23 cellular contexts compared by ENCODE assay signal in genomic region chr9:72888032-72888431, GRCh38.
DNase-seq lines count a peak whose midpoint lies in the region; ATAC-seq, FAIRE-seq and TF ChIP-seq lines count a peak whose summit lies in the region.
"Had no signal": no experiment of that assay in that cellular context is flagged by ENCODE, and none has a peak within 500 bp of the region (broad histone marks: within the 10 kb centered on the region; RNA-seq: fewer than 3 reads in every experiment).

No MANE protein-coding gene starts in this region.

- no peak overlapping the region for H3K4me2 ChIP-seq in osteoblast (ENCODE audit: insufficient read depth, low read length)
- H3K4me2 ChIP-seq: PC-9 had no signal

- no peaks in the 10 kb centered on the region for H3K4me1 ChIP-seq in osteoblast (ENCODE audit: insufficient read depth, low read length)
- H3K4me1 ChIP-seq: Caco-2, SJSA1 had no signal

- no peak overlapping the region for H3K27ac ChIP-seq in osteoblast (ENCODE audit: low read depth, low read length)
- H3K27ac ChIP-seq: PC-9, SJSA1 had no signal

- no peak overlapping the region for H3K27ac Mint-ChIP-seq in effector memory CD8-positive, alpha-beta T cell
- H3K27ac Mint-ChIP-seq: CD4-positive, alpha-beta memory T cell; H9 had no signal

- H3K9me3 ChIP-seq in osteoblast (ENCODE audit: low read depth, low read length), result no peaks in the 10 kb centered on the region
- H3K9me3 ChIP-seq: Caco-2, SJSA1 had no signal

- no peaks in the 10 kb centered on the region for H3K9me3 Mint-ChIP-seq in effector memory CD8-positive, alpha-beta T cell
- H3K9me3 Mint-ChIP-seq: CD4-positive, alpha-beta memory T cell had no signal

- H4K20me1 ChIP-seq in osteoblast (ENCODE audit: insufficient read depth, low read length), result no peaks in the 10 kb centered on the region

- peaks cover 0 to 33% of the 10 kb centered on the region in 2 donors for H3K27me3 Mint-ChIP-seq in effector memory CD8-positive, alpha-beta T cell

- TF ChIP-seq CTCF in bronchial epithelial cell (IDR thresholded peaks at IDR 0.05; ENCODE audit: insufficient read depth, low read length, severe bottlenecking) (no peak), osteoblast (IDR thresholded peaks at IDR 0.05; ENCODE audit: extremely low read depth, low read depth, low read length) (no peak)

- no peaks in the 10 kb centered on the region for H3K79me2 ChIP-seq in osteoblast (ENCODE audit: insufficient read depth, low read length)

- H3K4me3 Mint-ChIP-seq in effector memory CD8-positive, alpha-beta T cell, result no peak overlapping the region
- H3K4me3 Mint-ChIP-seq: CD4-positive, alpha-beta memory T cell; H9 had no signal

- DNase-seq in EH (ENCODE audit: low read depth) (peak; percentile 32), M059J (ENCODE audit: low read depth) (peak; percentile 53), bronchial epithelial cell (ENCODE audit: low read depth) (peak; percentile 51), osteoblast (ENCODE audit: insufficient read length, low spot score, missing footprints) (peak; percentile 9), GF-D8 (lab: John Stamatoyannopoulos, UW) (no peak)
- DNase-seq in effector memory CD8-positive, alpha-beta T cell, result no peak
- DNase-seq: C1 segment of cervical spinal cord; Caco-2; CD4-positive, alpha-beta memory T cell; H9; KBM-7; MM.1S; NCI-H2029; NCI-H446; NCI-H526; NCI-H82; NK-92 treated with Interleukin-12 subunit alpha and Interleukin-12 subunit beta, amount 100 ng/mL, for 24 hours; PC-9; Right ventricle myocardium superior; RPMI8226 had no signal

- H3K4me1 Mint-ChIP-seq in effector memory CD8-positive, alpha-beta T cell (ENCODE audit: low read depth in 2 of 2), result no peaks in the 10 kb centered on the region
- H3K4me1 Mint-ChIP-seq: CD4-positive, alpha-beta memory T cell; H9 had no signal

- no peak overlapping the region for H2AFZ ChIP-seq in osteoblast (ENCODE audit: low read length)
- H2AFZ ChIP-seq: PC-9 had no signal

- peaks cover 3% of the 10 kb centered on the region for H3K36me3 Mint-ChIP-seq in effector memory CD8-positive, alpha-beta T cell (ENCODE audit: insufficient read depth)
- H3K36me3 Mint-ChIP-seq: CD4-positive, alpha-beta memory T cell had no signal

- H3K4me3 ChIP-seq in bronchial epithelial cell (ENCODE audit: low read depth, low read length) (no peak overlapping the region), osteoblast (ENCODE audit: insufficient read depth, low read length) (no peak overlapping the region)
- H3K4me3 ChIP-seq: PC-9, SJSA1 had no signal

- H3K36me3 ChIP-seq in bronchial epithelial cell (ENCODE audit: control insufficient read depth, insufficient read depth, low read length), result no peaks in the 10 kb centered on the region
- H3K36me3 ChIP-seq in osteoblast (ENCODE audit: insufficient read depth, low read length), result no peaks in the 10 kb centered on the region
- H3K36me3 ChIP-seq: SJSA1 had no signal

- H3K27me3 ChIP-seq in bronchial epithelial cell (ENCODE audit: control insufficient read depth, insufficient read depth, low read length) (no peaks in the 10 kb centered on the region), osteoblast (ENCODE audit: insufficient read depth, low read length) (no peaks in the 10 kb centered on the region)
- H3K27me3 ChIP-seq: SJSA1 had no signal

- no peak for FAIRE-seq in bronchial epithelial cell (lab: Jason Lieb, UNC)
- FAIRE-seq: GM12892 had no signal

- no peak for ATAC-seq in HG03139 (IDR thresholded peaks at IDR 0.05; ENCODE audit: unreplicated experiment)
- no peak for ATAC-seq in effector memory CD8-positive, alpha-beta T cell (replicated peaks)

Comparison
In these comparisons a context has a peak if more than half of its experiments do, and no peak if none do; other contexts are left out.
1. DNase-seq: peak in EH (single experiment), M059J (single experiment), bronchial epithelial cell (single experiment) and osteoblast (single experiment); none in GF-D8 (single experiment) and effector memory CD8-positive, alpha-beta T cell (0 of 3).